ENCODE assay signal across 9 cellular contexts in the genomic region with DNA sequence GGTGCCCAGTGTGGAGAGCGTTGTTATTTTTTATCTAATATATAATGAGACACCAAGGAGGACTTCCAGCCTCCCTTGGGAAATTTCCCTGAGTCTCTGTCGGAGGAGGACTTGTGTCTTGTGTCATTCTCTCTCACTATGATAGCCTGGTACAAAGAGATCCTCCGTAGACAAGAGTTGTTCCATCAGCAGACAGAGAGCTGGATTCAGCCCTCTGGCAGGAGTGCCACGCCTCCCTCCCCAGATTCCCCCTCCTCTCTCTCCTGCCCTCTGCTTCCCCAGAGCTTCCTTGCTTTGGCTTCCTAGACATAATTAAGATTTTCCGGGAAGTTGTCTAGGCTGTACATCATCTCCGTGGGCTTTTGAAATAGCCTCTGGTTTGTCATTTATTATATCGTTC.
"Had no signal": no experiment of that assay in that cellular context is flagged by ENCODE, and none has a peak within 500 bp of the region (broad histone marks: within the 10 kb centered on the region; RNA-seq: fewer than 3 reads in every experiment).

No MANE protein-coding gene starts in this region.

- DNase-seq: activated CD4-positive, alpha-beta memory T cell treated with anti-CD3 and anti-CD28 coated beads, Interleukin-2, amount 10 ng/mL, durations not matched to agents 7 days and 5 days; activated CD4-positive, alpha-beta T cell treated with anti-CD3 and anti-CD28 coated beads for 4 hours; activated effector memory CD4-positive, alpha-beta T cell treated with Interleukin-2 at 50 U/mL for 16 hours; activated naive CD4-positive, alpha-beta T cell treated with anti-CD3 and anti-CD28 coated beads, Interleukin-2, amount 50 U/mL, for 16 hours; activated T-cell treated with anti-CD3 and anti-CD28 coated beads, Interleukin-2, amount 50 U/mL, for 4 hours; effector memory CD8-positive, alpha-beta T cell; foreskin melanocyte; psoas muscle had no signal

- H3K27ac ChIP-seq: psoas muscle, testis had no signal
